1 cellular context compared by ENCODE assay signal in the genomic region with DNA sequence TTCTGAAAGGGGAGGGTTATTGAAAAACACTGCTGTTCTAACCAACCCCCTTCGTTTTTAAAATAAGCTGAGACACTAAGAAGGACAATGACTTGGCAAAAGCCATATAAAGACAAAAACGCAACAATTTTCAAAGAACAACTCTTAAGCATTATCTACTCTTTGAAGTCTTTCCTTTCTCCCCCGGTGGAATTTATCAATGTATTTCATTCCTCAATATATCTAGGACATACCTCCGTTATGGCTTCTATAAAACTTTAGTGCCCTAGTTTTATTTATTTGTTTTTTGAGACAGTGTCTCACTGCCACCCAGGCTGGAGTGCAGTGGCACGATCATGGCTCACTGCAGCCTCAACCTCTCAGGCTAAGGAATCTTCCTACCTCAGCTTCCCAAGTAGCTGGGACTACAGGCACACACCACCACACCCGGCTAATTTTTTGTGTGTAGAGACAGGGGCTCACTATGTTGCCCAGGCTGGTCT.
TF ChIP-seq lines count a peak whose summit lies in the region.

No MANE protein-coding gene starts in this region.

TF ChIP-seq in K562, 482 proteins besides CTCF, POLR2A, EP300 and RAD21 (continued from another document and continues in another):
- TF ChIP-seq, protein P1, sequence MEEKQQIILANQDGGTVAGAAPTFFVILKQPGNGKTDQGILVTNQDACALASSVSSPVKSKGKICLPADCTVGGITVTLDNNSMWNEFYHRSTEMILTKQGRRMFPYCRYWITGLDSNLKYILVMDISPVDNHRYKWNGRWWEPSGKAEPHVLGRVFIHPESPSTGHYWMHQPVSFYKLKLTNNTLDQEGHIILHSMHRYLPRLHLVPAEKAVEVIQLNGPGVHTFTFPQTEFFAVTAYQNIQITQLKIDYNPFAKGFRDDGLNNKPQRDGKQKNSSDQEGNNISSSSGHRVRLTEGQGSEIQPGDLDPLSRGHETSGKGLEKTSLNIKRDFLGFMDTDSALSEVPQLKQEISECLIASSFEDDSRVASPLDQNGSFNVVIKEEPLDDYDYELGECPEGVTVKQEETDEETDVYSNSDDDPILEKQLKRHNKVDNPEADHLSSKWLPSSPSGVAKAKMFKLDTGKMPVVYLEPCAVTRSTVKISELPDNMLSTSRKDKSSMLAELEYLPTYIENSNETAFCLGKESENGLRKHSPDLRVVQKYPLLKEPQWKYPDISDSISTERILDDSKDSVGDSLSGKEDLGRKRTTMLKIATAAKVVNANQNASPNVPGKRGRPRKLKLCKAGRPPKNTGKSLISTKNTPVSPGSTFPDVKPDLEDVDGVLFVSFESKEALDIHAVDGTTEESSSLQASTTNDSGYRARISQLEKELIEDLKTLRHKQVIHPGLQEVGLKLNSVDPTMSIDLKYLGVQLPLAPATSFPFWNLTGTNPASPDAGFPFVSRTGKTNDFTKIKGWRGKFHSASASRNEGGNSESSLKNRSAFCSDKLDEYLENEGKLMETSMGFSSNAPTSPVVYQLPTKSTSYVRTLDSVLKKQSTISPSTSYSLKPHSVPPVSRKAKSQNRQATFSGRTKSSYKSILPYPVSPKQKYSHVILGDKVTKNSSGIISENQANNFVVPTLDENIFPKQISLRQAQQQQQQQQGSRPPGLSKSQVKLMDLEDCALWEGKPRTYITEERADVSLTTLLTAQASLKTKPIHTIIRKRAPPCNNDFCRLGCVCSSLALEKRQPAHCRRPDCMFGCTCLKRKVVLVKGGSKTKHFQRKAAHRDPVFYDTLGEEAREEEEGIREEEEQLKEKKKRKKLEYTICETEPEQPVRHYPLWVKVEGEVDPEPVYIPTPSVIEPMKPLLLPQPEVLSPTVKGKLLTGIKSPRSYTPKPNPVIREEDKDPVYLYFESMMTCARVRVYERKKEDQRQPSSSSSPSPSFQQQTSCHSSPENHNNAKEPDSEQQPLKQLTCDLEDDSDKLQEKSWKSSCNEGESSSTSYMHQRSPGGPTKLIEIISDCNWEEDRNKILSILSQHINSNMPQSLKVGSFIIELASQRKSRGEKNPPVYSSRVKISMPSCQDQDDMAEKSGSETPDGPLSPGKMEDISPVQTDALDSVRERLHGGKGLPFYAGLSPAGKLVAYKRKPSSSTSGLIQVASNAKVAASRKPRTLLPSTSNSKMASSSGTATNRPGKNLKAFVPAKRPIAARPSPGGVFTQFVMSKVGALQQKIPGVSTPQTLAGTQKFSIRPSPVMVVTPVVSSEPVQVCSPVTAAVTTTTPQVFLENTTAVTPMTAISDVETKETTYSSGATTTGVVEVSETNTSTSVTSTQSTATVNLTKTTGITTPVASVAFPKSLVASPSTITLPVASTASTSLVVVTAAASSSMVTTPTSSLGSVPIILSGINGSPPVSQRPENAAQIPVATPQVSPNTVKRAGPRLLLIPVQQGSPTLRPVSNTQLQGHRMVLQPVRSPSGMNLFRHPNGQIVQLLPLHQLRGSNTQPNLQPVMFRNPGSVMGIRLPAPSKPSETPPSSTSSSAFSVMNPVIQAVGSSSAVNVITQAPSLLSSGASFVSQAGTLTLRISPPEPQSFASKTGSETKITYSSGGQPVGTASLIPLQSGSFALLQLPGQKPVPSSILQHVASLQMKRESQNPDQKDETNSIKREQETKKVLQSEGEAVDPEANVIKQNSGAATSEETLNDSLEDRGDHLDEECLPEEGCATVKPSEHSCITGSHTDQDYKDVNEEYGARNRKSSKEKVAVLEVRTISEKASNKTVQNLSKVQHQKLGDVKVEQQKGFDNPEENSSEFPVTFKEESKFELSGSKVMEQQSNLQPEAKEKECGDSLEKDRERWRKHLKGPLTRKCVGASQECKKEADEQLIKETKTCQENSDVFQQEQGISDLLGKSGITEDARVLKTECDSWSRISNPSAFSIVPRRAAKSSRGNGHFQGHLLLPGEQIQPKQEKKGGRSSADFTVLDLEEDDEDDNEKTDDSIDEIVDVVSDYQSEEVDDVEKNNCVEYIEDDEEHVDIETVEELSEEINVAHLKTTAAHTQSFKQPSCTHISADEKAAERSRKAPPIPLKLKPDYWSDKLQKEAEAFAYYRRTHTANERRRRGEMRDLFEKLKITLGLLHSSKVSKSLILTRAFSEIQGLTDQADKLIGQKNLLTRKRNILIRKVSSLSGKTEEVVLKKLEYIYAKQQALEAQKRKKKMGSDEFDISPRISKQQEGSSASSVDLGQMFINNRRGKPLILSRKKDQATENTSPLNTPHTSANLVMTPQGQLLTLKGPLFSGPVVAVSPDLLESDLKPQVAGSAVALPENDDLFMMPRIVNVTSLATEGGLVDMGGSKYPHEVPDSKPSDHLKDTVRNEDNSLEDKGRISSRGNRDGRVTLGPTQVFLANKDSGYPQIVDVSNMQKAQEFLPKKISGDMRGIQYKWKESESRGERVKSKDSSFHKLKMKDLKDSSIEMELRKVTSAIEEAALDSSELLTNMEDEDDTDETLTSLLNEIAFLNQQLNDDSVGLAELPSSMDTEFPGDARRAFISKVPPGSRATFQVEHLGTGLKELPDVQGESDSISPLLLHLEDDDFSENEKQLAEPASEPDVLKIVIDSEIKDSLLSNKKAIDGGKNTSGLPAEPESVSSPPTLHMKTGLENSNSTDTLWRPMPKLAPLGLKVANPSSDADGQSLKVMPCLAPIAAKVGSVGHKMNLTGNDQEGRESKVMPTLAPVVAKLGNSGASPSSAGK (IDR thresholded peaks at IDR 0.05) = no peak
- no peak for TF ChIP-seq TCFL5 (CRISPR knock-in tag; conservative IDR thresholded peaks at IDR 0.05)
- no peak for TF ChIP-seq ZNF133 (CRISPR knock-in tag; IDR thresholded peaks at IDR 0.05)
- TF ChIP-seq, protein P2, sequence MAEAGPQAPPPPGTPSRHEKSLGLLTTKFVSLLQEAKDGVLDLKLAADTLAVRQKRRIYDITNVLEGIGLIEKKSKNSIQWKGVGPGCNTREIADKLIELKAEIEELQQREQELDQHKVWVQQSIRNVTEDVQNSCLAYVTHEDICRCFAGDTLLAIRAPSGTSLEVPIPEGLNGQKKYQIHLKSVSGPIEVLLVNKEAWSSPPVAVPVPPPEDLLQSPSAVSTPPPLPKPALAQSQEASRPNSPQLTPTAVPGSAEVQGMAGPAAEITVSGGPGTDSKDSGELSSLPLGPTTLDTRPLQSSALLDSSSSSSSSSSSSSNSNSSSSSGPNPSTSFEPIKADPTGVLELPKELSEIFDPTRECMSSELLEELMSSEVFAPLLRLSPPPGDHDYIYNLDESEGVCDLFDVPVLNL (CRISPR knock-in tag; IDR thresholded peaks at IDR 0.05; ENCODE audit: low read depth) = peak; percentile 59; the same call in 1 of the 2 replicates
- TF ChIP-seq ZNF445 (CRISPR knock-in tag; IDR thresholded peaks at IDR 0.05; ENCODE audit: low read depth) = no peak
- TF ChIP-seq, protein P3, sequence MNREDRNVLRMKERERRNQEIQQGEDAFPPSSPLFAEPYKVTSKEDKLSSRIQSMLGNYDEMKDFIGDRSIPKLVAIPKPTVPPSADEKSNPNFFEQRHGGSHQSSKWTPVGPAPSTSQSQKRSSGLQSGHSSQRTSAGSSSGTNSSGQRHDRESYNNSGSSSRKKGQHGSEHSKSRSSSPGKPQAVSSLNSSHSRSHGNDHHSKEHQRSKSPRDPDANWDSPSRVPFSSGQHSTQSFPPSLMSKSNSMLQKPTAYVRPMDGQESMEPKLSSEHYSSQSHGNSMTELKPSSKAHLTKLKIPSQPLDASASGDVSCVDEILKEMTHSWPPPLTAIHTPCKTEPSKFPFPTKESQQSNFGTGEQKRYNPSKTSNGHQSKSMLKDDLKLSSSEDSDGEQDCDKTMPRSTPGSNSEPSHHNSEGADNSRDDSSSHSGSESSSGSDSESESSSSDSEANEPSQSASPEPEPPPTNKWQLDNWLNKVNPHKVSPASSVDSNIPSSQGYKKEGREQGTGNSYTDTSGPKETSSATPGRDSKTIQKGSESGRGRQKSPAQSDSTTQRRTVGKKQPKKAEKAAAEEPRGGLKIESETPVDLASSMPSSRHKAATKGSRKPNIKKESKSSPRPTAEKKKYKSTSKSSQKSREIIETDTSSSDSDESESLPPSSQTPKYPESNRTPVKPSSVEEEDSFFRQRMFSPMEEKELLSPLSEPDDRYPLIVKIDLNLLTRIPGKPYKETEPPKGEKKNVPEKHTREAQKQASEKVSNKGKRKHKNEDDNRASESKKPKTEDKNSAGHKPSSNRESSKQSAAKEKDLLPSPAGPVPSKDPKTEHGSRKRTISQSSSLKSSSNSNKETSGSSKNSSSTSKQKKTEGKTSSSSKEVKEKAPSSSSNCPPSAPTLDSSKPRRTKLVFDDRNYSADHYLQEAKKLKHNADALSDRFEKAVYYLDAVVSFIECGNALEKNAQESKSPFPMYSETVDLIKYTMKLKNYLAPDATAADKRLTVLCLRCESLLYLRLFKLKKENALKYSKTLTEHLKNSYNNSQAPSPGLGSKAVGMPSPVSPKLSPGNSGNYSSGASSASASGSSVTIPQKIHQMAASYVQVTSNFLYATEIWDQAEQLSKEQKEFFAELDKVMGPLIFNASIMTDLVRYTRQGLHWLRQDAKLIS (CRISPR knock-in tag; IDR thresholded peaks at IDR 0.05) = no peak
- TF ChIP-seq RBM14 (IDR thresholded peaks at IDR 0.05; ENCODE audit: borderline replicate concordance, insufficient read depth, low read depth, low read length) = no peak
- TF ChIP-seq ZNF217 (CRISPR knock-in tag; IDR thresholded peaks at IDR 0.05) = no peak
- TF ChIP-seq, protein P4, sequence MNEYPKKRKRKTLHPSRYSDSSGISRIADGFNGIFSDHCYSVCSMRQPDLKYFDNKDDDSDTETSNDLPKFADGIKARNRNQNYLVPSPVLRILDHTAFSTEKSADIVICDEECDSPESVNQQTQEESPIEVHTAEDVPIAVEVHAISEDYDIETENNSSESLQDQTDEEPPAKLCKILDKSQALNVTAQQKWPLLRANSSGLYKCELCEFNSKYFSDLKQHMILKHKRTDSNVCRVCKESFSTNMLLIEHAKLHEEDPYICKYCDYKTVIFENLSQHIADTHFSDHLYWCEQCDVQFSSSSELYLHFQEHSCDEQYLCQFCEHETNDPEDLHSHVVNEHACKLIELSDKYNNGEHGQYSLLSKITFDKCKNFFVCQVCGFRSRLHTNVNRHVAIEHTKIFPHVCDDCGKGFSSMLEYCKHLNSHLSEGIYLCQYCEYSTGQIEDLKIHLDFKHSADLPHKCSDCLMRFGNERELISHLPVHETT (CRISPR knock-in tag; conservative IDR thresholded peaks at IDR 0.05 in 1 of 2, IDR thresholded peaks at IDR 0.05 in 1 of 2) = peak in 1 of 2 experiments; percentile 56; a peak in 1 of 4 replicates
- TF ChIP-seq, protein P5, sequence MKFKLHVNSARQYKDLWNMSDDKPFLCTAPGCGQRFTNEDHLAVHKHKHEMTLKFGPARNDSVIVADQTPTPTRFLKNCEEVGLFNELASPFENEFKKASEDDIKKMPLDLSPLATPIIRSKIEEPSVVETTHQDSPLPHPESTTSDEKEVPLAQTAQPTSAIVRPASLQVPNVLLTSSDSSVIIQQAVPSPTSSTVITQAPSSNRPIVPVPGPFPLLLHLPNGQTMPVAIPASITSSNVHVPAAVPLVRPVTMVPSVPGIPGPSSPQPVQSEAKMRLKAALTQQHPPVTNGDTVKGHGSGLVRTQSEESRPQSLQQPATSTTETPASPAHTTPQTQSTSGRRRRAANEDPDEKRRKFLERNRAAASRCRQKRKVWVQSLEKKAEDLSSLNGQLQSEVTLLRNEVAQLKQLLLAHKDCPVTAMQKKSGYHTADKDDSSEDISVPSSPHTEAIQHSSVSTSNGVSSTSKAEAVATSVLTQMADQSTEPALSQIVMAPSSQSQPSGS (CRISPR knock-in tag; IDR thresholded peaks at IDR 0.05) = no peak
- TF ChIP-seq HCFC1 (IDR thresholded peaks at IDR 0.05; ENCODE audit: low read depth, low read length) = 0 out of 2 replicates have a peak, but pooled peaks have one; percentile 28
- TF ChIP-seq, protein P6, sequence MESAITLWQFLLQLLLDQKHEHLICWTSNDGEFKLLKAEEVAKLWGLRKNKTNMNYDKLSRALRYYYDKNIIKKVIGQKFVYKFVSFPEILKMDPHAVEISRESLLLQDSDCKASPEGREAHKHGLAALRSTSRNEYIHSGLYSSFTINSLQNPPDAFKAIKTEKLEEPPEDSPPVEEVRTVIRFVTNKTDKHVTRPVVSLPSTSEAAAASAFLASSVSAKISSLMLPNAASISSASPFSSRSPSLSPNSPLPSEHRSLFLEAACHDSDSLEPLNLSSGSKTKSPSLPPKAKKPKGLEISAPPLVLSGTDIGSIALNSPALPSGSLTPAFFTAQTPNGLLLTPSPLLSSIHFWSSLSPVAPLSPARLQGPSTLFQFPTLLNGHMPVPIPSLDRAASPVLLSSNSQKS (CRISPR knock-in tag; IDR thresholded peaks at IDR 0.05) = no peak
- TF ChIP-seq, protein P7, sequence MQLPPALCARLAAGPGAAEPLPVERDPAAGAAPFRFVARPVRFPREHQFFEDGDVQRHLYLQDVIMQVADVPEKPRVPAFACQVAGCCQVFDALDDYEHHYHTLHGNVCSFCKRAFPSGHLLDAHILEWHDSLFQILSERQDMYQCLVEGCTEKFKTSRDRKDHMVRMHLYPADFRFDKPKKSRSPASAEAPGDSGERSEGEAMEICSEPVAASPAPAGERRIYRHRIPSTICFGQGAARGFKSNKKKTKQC (CRISPR knock-in tag; IDR thresholded peaks at IDR 0.05) = no peak
- no peak for TF ChIP-seq FOXK1 (CRISPR knock-in tag; IDR thresholded peaks at IDR 0.05; ENCODE audit: borderline replicate concordance)
- TF ChIP-seq ZEB2 (IDR thresholded peaks at IDR 0.05) = no peak
- TF ChIP-seq MCM2 (IDR thresholded peaks at IDR 0.05; ENCODE audit: low read depth) = no peak
- no peak for TF ChIP-seq ZFP30 (CRISPR knock-in tag; IDR thresholded peaks at IDR 0.05; ENCODE audit: borderline replicate concordance)
- TF ChIP-seq, protein P8, sequence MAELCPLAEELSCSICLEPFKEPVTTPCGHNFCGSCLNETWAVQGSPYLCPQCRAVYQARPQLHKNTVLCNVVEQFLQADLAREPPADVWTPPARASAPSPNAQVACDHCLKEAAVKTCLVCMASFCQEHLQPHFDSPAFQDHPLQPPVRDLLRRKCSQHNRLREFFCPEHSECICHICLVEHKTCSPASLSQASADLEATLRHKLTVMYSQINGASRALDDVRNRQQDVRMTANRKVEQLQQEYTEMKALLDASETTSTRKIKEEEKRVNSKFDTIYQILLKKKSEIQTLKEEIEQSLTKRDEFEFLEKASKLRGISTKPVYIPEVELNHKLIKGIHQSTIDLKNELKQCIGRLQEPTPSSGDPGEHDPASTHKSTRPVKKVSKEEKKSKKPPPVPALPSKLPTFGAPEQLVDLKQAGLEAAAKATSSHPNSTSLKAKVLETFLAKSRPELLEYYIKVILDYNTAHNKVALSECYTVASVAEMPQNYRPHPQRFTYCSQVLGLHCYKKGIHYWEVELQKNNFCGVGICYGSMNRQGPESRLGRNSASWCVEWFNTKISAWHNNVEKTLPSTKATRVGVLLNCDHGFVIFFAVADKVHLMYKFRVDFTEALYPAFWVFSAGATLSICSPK (IDR thresholded peaks at IDR 0.05; ENCODE audit: borderline replicate concordance) = no peak
- peak; percentile 17 for TF ChIP-seq POLR2B (IDR thresholded peaks at IDR 0.05; ENCODE audit: low read depth, partially characterized antibody)
- no peak; the same call in 1 of the 2 replicates for TF ChIP-seq NCOA1 (IDR thresholded peaks at IDR 0.05; ENCODE audit: low read depth)
- TF ChIP-seq ZC3H8 (IDR thresholded peaks at IDR 0.05) = no peak
- no peak for TF ChIP-seq PRPF4 (IDR thresholded peaks at IDR 0.05; ENCODE audit: insufficient read depth, low read depth, low read length, poor library complexity, severe bottlenecking)
- TF ChIP-seq ARID1B (IDR thresholded peaks at IDR 0.05) = peak; percentile 32; the same call in 1 of the 2 replicates
- TF ChIP-seq, protein P9, sequence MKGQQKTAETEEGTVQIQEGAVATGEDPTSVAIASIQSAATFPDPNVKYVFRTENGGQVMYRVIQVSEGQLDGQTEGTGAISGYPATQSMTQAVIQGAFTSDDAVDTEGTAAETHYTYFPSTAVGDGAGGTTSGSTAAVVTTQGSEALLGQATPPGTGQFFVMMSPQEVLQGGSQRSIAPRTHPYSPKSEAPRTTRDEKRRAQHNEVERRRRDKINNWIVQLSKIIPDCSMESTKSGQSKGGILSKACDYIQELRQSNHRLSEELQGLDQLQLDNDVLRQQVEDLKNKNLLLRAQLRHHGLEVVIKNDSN (CRISPR knock-in tag; IDR thresholded peaks at IDR 0.05) = no peak
- peak; percentile 69; the same call in 1 of the 2 replicates for TF ChIP-seq DPF2 (IDR thresholded peaks at IDR 0.05)
- TF ChIP-seq PRMT5 (CRISPR knock-in tag; IDR thresholded peaks at IDR 0.05) = no peak
- no peak for TF ChIP-seq GTF2F1 (IDR thresholded peaks at IDR 0.05; ENCODE audit: low read depth, low read length)
- no peak for TF ChIP-seq ZNF408 (CRISPR knock-in tag; IDR thresholded peaks at IDR 0.05; ENCODE audit: low read depth)
- 0 out of 2 replicates have a peak, but pooled peaks have one; percentile 3 for TF ChIP-seq ELF4 (CRISPR knock-in tag; IDR thresholded peaks at IDR 0.05)
